Comparison of ENCODE assay signal across 8 cellular contexts in the genomic region with DNA sequence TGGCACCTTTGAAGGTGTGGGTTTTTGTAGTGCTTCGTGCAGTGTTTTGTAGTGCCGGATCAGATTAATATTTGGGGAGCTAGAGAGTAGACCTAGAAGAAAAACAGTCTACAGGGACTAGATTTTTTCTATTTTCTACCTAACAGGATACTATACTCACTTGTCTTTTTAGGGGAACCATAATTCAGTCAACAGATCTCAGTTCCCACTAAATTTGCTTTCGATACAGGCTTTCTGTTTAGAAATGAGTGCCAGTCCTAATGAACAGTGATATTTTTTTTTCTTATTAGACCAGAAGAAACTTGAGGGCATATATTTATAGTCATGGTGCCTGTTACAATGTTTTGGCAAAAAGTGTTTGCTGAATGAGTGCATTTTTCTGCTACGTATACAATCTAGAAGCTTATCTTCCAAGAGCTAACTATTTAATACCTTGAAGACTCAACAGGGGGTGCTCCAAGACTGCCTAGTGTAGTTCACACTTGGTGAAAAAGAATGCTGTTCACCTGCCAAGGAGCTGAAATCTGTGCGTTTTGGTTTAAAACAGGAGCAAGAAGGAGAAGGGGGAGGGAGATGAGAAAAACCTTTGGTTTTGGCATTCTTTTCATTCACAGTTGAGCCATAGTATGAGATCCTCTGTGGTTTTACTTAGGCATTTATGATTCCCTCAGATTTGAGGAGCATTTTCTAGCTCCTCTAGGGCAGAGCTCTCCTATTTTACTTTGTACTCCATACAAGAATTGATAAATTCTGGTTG. TPM values are rescaled to one million over a fixed set of nuclear protein-coding genes. Genes with fewer than 3 reads are reported as not detected.
A peak's percentile ranks its signal among the peaks of the same experiment; 100 is the strongest.
DNase-seq lines count a peak whose midpoint lies in the region; ATAC-seq and TF ChIP-seq lines count a peak whose summit lies in the region.

No MANE protein-coding gene starts in this region.

- DNase-seq in Right ventricle myocardium superior, result no peak
- DNase-seq in cardiac septum (ENCODE audit: low spot score), result no peak
- DNase-seq in OCI-M1 (lab: John Stamatoyannopoulos, UW), result peak; percentile 82
- DNase-seq in dermis microvascular lymphatic vessel endothelial cell (ENCODE audit: low read depth in 2 of 2), result peak; percentile 1 to 43
- no peak for DNase-seq in lung (ENCODE audit: low spot score)
- no peak for DNase-seq in stimulated activated CD8-positive, alpha-beta memory T cell treated with anti-CD3 and anti-CD28 coated beads, Interleukin-4, amount 100 ng/mL, for 48 hours

- H3K4me1 ChIP-seq in lung (ENCODE audit: control insufficient read depth in 2 of 2, insufficient read depth in 2 of 2, low read length in 2 of 2), result no peaks in the 10 kb centered on the region

- no peak overlapping the region for H3K4me3 ChIP-seq in lung

- ATAC-seq in Right ventricle myocardium superior (ENCODE audit: poor library complexity) (peak; percentile 62), HG03520 (IDR thresholded peaks at IDR 0.05; ENCODE audit: unreplicated experiment) (peak; percentile 50), lung (ENCODE audit: insufficient read depth, low FRiP score) (peak; percentile 58), HG03196 (IDR thresholded peaks at IDR 0.05; ENCODE audit: unreplicated experiment) (no peak)

- 35 to 49% methylated on average over 5 of the region's 5 CpGs for WGBS in lung, 2 donors

- intact Hi-C loops in Right ventricle myocardium superior (cut with DNase I) (loop anchor here (10.0 kb wide), 1 partner anchor 610 kb away; no protein-coding TSS in a partner anchor), cardiac septum (cut with DNase I) (loop anchor here (10.0 kb wide), 1 partner anchor 710 kb away; no protein-coding TSS in a partner anchor)

- no peaks in the 10 kb centered on the region for H3K36me3 ChIP-seq in lung (ENCODE audit: control insufficient read depth in 2 of 2, insufficient read depth in 2 of 2, low read length in 2 of 2)

- TF ChIP-seq CTCF in lung (IDR thresholded peaks at IDR 0.05; ENCODE audit: control extremely low read depth, extremely low read depth), result peak; percentile 30

- no peaks in the 10 kb centered on the region for H3K27me3 ChIP-seq in lung (ENCODE audit: control insufficient read depth, insufficient read depth)

- no peak overlapping the region for H3K27ac ChIP-seq in lung (ENCODE audit: low read depth in 1 of 2, low read length in 1 of 2)

- H3K9me3 ChIP-seq in lung (ENCODE audit: control insufficient read depth in 2 of 2, insufficient read depth in 1 of 2, low read length in 1 of 2), result no peaks in the 10 kb centered on the region

RNA-seq across cellular contexts. Expression of gene VSTM5, which starts 44.9 kb away (rescaled TPM):
- total RNA-seq in Right ventricle myocardium superior (not detected), cardiac septum (0.22 TPM), dermis microvascular lymphatic vessel endothelial cell (0.13 TPM in 2 replicates), lung (under 1 TPM; 0.37 to 0.58 TPM)
- polyA plus RNA-seq in lung, result under 1 TPM; 0.08 to 0.13 TPM

Comparison
In these comparisons a context has a peak if more than half of its experiments do, and no peak if none do; other contexts are left out.
1. DNase-seq: peak in OCI-M1 (single experiment) and dermis microvascular lymphatic vessel endothelial cell (2 of 2); none in Right ventricle myocardium superior (single experiment), cardiac septum (single experiment), lung (single experiment) and stimulated activated CD8-positive, alpha-beta memory T cell treated with anti-CD3 and anti-CD28 coated beads, Interleukin-4, amount 100 ng/mL, for 48 hours (single experiment).